8 cellular contexts compared by ENCODE assay signal in the genomic region with DNA sequence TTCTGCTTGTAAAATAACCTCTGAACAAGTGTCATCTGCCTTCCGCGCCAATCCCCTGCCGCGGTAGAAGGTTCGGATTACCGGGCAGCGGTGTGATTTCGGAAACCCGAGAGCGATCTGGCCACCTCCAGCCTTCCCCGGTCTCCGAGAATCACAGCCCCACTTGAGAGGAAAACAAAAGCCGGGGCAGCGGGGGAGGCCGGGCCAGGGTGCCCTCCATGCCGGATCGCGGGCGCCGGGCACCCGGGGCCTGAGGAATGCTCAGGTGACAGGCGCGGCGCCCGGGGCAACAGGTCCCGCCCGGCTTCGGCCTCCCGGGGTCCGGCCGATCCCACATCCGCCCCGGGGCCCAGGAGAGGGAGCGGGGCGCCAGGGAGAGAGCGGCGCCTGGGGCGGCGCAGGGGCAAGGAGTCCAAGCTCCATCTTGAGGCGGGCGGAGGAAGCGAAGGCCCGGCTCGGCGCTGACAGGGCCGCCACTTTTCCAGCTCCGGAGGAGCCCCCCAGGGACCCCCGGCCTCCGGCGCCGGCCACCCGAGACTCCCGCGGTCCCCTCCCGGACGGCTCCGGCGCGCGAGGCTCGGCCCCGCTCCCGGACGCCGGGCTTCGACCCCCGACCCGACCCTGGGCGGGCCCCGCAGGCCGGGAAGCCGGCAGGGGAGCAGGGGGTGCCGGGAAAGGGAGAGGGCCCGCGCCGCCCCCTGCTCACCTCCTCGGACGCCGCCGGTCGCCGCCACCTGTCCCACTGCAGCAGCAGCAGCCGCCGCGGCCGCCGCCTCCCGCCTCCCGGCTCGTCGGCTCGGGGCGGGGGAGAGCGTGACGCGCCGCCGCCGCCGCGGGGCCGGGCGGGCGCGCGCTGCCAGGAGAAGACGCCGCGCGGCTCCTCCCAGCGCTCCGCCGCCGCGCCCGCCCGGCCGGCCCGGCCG. TPM values are rescaled to one million over a fixed set of nuclear protein-coding genes. Genes with fewer than 3 reads are reported as not detected.
A peak's percentile ranks its signal among the peaks of the same experiment; 100 is the strongest.
DNase-seq lines count a peak whose midpoint lies in the region; ATAC-seq and TF ChIP-seq lines count a peak whose summit lies in the region.

A gene (minus strand): TSS at position 855 of the 923 bp plus-strand sequence. CDS start 42,217 bp downstream, outside the sequence.

- intact Hi-C loops in right lobe of liver (cut with DNase I), result no loop called here

- no peaks in the 10 kb centered on the region for H3K27me3 ChIP-seq in right lobe of liver

- WGBS in right lobe of liver (ENCODE audit: insufficient coverage, low coverage, low lambda C conversion rate, missing lambda C conversion rate), result 0% methylated on average over 12 of the region's 120 CpGs

- H3K4me3 ChIP-seq in right lobe of liver, result peak within 1 kb of the TSS; percentile 88 to 92 (median 89)

- peak; percentile 89 for TF ChIP-seq POLR2A in right lobe of liver (IDR thresholded peaks at IDR 0.05)

- peaks cover 0 to 39% (median 16%) of the 10 kb centered on the region in 4 donors for H3K4me1 ChIP-seq in right lobe of liver

- H3K9me3 ChIP-seq in right lobe of liver, result no peaks in the 10 kb centered on the region

- no peaks in the 10 kb centered on the region for H3K36me3 ChIP-seq in right lobe of liver

- peak; percentile 67 for ATAC-seq in HG02642 (IDR thresholded peaks at IDR 0.05; ENCODE audit: poor library complexity, unreplicated experiment)
- peak; percentile 54 to 76 (median 70) for ATAC-seq in right lobe of liver

- TF ChIP-seq CTCF in right lobe of liver (IDR thresholded peaks at IDR 0.05), result peak; percentile 22 to 39 (median 32)

- DNase-seq in NCI-H524 (lab: John Stamatoyannopoulos, UW) (peak; percentile 13 to 60), NCI-H524 treated with DMSO at 0.1 percent for 48 hours (lab: John Stamatoyannopoulos, UW) (no peak), NCI-H2171 (lab: John Stamatoyannopoulos, UW) (peak; percentile 58), dermis microvascular lymphatic vessel endothelial cell (ENCODE audit: low read depth in 2 of 2) (peak in 1 of 2 donors; percentile 64), right lobe of liver (peak; percentile 71 to 76 (median 76))
- peak; percentile 57 for DNase-seq in activated CD4-positive, alpha-beta T cell treated with anti-CD3 and anti-CD28 coated beads, Interleukin-2, amount 50 U/mL, for 1 hour
- DNase-seq in stimulated activated CD4-positive, alpha-beta T cell treated with anti-CD3 and anti-CD28 coated beads, TNF-alpha, amount 100 ng/mL, for 48 hours (ENCODE audit: low read depth in 3 of 3), result peak in 2 of 3 donors; percentile 32 to 47

- H3K27ac ChIP-seq in right lobe of liver, result peak within 1 kb of the TSS; percentile 87 to 98 (median 98)

RNA-seq across cellular contexts. Expression of the gene that starts here (rescaled TPM):
- total RNA-seq in dermis microvascular lymphatic vessel endothelial cell, result 22.6 and 28.7 TPM in 2 replicates
- total RNA-seq in right lobe of liver, result 10 to 100 TPM; 35.4 to 63.4 (median 43.1) TPM
